ENCODE assay signal across 6 cellular contexts in the genomic region with DNA sequence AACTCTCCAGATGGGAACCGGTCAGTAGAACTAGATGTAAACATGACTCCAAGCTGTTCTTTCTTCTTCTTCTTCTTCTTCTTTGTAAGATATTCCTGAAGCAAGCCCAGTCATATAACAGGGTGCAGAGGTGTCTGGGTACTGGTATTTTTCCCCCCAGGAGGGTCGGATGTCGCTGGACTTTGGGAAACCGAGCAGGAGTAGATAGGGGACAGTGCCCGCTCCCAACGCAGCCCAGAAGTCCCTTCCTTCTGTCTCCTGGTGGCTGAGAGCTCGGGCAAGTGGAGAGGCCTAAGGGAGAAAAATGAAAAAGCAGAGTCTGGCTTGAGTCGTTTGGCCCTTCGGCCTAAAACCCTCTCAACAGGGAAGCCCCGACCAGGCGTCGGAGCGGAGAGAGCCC. TPM values are rescaled to one million over a fixed set of nuclear protein-coding genes. Genes with fewer than 3 reads are reported as not detected.
"Had no signal": no experiment of that assay in that cellular context is flagged by ENCODE, and none has a peak within 500 bp of the region (broad histone marks: within the 10 kb centered on the region; RNA-seq: fewer than 3 reads in every experiment).

No MANE protein-coding gene starts in this region.

RNA-seq across cellular contexts. Expression of gene HOXC4, which starts 25.5 kb away (rescaled TPM):
- total RNA-seq: cardiac muscle cell, T-helper 17 cell had no signal
- polyA plus RNA-seq: cardiac muscle cell had no signal

RNA-seq across cellular contexts. Expression of gene HOXC5, which starts 46.3 kb away (rescaled TPM):
- total RNA-seq: cardiac muscle cell, left colon, mononuclear cell, right lobe of liver, T-helper 17 cell had no signal
- polyA plus RNA-seq: cardiac muscle cell had no signal

RNA-seq across cellular contexts. Expression of gene HOXC6, which starts 50.9 kb away (rescaled TPM):
- total RNA-seq: cardiac muscle cell, left colon, mononuclear cell, right lobe of liver, T-helper 17 cell, thyroid gland had no signal
- polyA plus RNA-seq: cardiac muscle cell had no signal
